ENCODE assay signal across 9 cellular contexts in the genomic region with DNA sequence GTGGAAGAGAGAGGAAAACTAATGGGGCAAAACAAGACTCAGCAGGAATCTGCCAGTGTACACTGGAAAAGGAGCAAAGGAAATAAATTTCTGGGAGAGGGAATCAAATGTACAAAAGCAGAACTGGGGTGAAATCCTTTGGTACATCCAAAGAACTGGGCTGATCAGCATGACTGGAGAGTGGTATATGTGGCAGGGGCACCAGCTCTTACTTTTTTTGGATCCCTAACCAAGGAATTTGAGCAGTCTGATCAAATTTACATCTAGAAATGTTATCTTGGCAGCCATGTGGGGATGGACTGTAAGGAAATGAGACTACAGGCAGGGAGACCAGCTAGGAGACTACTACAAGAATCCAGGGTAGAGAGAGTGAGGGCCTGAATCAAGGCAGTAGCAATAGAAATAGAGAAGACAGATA. TPM values are rescaled to one million over a fixed set of nuclear protein-coding genes. Genes with fewer than 3 reads are reported as not detected.
A peak's percentile ranks its signal among the peaks of the same experiment; 100 is the strongest.
DNase-seq lines count a peak whose midpoint lies in the region; ATAC-seq and TF ChIP-seq lines count a peak whose summit lies in the region.
"Had no signal": no experiment of that assay in that cellular context is flagged by ENCODE, and none has a peak within 500 bp of the region (broad histone marks: within the 10 kb centered on the region; RNA-seq: fewer than 3 reads in every experiment).

No MANE protein-coding gene starts in this region.

- H3K27ac ChIP-seq in RWPE2 (ENCODE audit: poor library complexity, severe bottlenecking) (peak overlapping the region; percentile 66), spleen (peak overlapping the region in 7 of 8 donors; percentile 92 to 97 (median 95))

- ATAC-seq in RWPE2 (ENCODE audit: low read depth), result no peak
- no peak for ATAC-seq in GM19467 (IDR thresholded peaks at IDR 0.05; ENCODE audit: unreplicated experiment)
- no peak for ATAC-seq in GM21526 (IDR thresholded peaks at IDR 0.05; ENCODE audit: low FRiP score, unreplicated experiment)

- intact Hi-C loops in spleen (cut with DNase I; ENCODE audit: low total_unique reads), result no loop called here

- H3K36me3 ChIP-seq in RWPE2 (ENCODE audit: low read depth) (no peaks in the 10 kb centered on the region), spleen (no peaks in the 10 kb centered on the region)
- H3K36me3 ChIP-seq: brain microvascular endothelial cell had no signal

- TF ChIP-seq CTCF in HFF-Myc (IDR thresholded peaks at IDR 0.05; ENCODE audit: low read depth, low read length, missing control alignments) (no peak), RWPE2 (IDR thresholded peaks at IDR 0.05; ENCODE audit: poor library complexity, severe bottlenecking) (no peak), foreskin fibroblast (IDR thresholded peaks at IDR 0.05; ENCODE audit: low read depth, low read length) (no peak), spleen (IDR thresholded peaks at IDR 0.05 in 8 of 11, conservative IDR thresholded peaks at IDR 0.05 in 3 of 11) (no peak)

- H3K4me3 ChIP-seq in HFF-Myc (replicated peaks; ENCODE audit: low read depth, low read length), result peak overlapping the region; percentile 52; the same call in 1 of the 2 replicates
- no peak overlapping the region for H3K4me3 ChIP-seq in RWPE2 (ENCODE audit: severe bottlenecking)
- H3K4me3 ChIP-seq in foreskin fibroblast (ENCODE audit: low read depth in 1 of 2, low read length in 2 of 2), result peak overlapping the region; percentile 78 to 89
- peak overlapping the region in 2 of 8 donors; percentile 54 to 73 for H3K4me3 ChIP-seq in spleen

- H3K4me1 ChIP-seq in RWPE2 (ENCODE audit: insufficient read depth, poor library complexity, severe bottlenecking), result peaks cover 4% of the 10 kb centered on the region
- H3K4me1 ChIP-seq in spleen, result peaks cover 15 to 28% (median 18%) of the 10 kb centered on the region in 6 donors

- H3K27me3 ChIP-seq in RWPE2 (ENCODE audit: insufficient read depth, poor library complexity, severe bottlenecking) (no peaks in the 10 kb centered on the region), spleen (replicated peaks in 1 of 7) (no peaks in the 10 kb centered on the region)
- H3K27me3 ChIP-seq: brain microvascular endothelial cell had no signal

- DNase-seq in HFF-Myc (ENCODE audit: extremely low read depth, low read depth) (no peak), RWPE2 (ENCODE audit: low spot score) (no peak), foreskin fibroblast (no peak), spleen (no peak)
- no peak for DNase-seq in stimulated activated CD4-positive, alpha-beta T cell treated with anti-CD3 and anti-CD28 coated beads, Interleukin-2, amount 100 ng/mL, for 48 hours
- DNase-seq: NCI-H748 treated with DMSO at 0.1 percent for 48 hours had no signal

- TF ChIP-seq POLR2A in spleen (IDR thresholded peaks at IDR 0.05), result no peak

- no peaks in the 10 kb centered on the region for H3K9me3 ChIP-seq in RWPE2 (ENCODE audit: severe bottlenecking)
- H3K9me3 ChIP-seq in spleen, result peaks cover 0 to 22% (median 14%) of the 10 kb centered on the region in 8 donors

RNA-seq across cellular contexts. Expression of gene ZSCAN31, which starts 1.2 kb away (rescaled TPM):
- 10 to 100 TPM in 1 of 7 donors, 1 to 10 TPM in 6; 2.8 to 13.7 (median 4.2) TPM for total RNA-seq in spleen
- polyA plus RNA-seq in spleen, result 1 to 10 TPM; 1.2 to 2.5 (median 1.7) TPM

RNA-seq across cellular contexts. Expression of gene ZKSCAN3, which starts 12.6 kb away (rescaled TPM):
- 1 to 10 TPM; 4.9 to 8.4 (median 7.1) TPM for total RNA-seq in spleen
- 1 to 10 TPM; 1.0 to 2.2 (median 1.6) TPM for polyA plus RNA-seq in spleen

RNA-seq across cellular contexts. Expression of gene PGBD1, which starts 55.7 kb away (rescaled TPM):
- 1 to 10 TPM; 2.7 to 7.8 (median 4.5) TPM for total RNA-seq in spleen
- polyA plus RNA-seq in spleen, result 1 to 10 TPM; 1.6 to 3.1 (median 2.4) TPM
